ENCODE assay signal across 13 cellular contexts in genomic region chr6:70673601-70674000, GRCh38. TPM values are rescaled to one million over a fixed set of nuclear protein-coding genes. Genes with fewer than 3 reads are reported as not detected.
DNase-seq lines count a peak whose midpoint lies in the region; ATAC-seq and TF ChIP-seq lines count a peak whose summit lies in the region.
"Had no signal": no experiment of that assay in that cellular context is flagged by ENCODE, and none has a peak within 500 bp of the region (broad histone marks: within the 10 kb centered on the region; RNA-seq: fewer than 3 reads in every experiment).

No MANE protein-coding gene starts in this region.

- no peaks in the 10 kb centered on the region for H3K27me3 ChIP-seq in upper lobe of left lung

- H3K4me3 ChIP-seq in astrocyte of the spinal cord (ENCODE audit: low read depth, low read length) (no peak overlapping the region), upper lobe of left lung (no peak overlapping the region)
- H3K4me3 ChIP-seq: skin epidermis had no signal

- in situ Hi-C loops in astrocyte of the spinal cord (cut with HindIII; ENCODE audit: low sequenced_read_pairs): no loop called here

- DNase-seq in EL: peak; percentile 53
- DNase-seq in LHCN-M2 (ENCODE audit: low read depth): peak; percentile 66
- DNase-seq in astrocyte of the spinal cord (ENCODE audit: low read depth, low spot score): peak; percentile 32
- DNase-seq in iris pigment epithelial cell (ENCODE audit: low read depth): peak; percentile 65
- no peak for DNase-seq in NCI-H1436 (lab: John Stamatoyannopoulos, UW)
- DNase-seq in stimulated activated naive CD4-positive, alpha-beta T cell (lab: John Stamatoyannopoulos, UW): no peak
- DNase-seq in NCI-H748 treated with DMSO at 0.1 percent for 48 hours (lab: John Stamatoyannopoulos, UW): no peak
- no peak for DNase-seq in upper lobe of left lung
- DNase-seq: activated naive CD4-positive, alpha-beta T cell treated with anti-CD3 and anti-CD28 coated beads, Interleukin-2, amount 10 ng/mL, durations not matched to agents 7 days and 5 days; effector CD8-positive, alpha-beta T cell; natural killer cell had no signal

- TF ChIP-seq CTCF in astrocyte of the spinal cord (IDR thresholded peaks at IDR 0.05; ENCODE audit: low read depth, low read length) (no peak), upper lobe of left lung (IDR thresholded peaks at IDR 0.05) (no peak)

- no peak for TF ChIP-seq POLR2A in upper lobe of left lung (IDR thresholded peaks at IDR 0.05)

- H3K9me3 ChIP-seq in upper lobe of left lung: no peaks in the 10 kb centered on the region

- WGBS in upper lobe of left lung, 2 donors: 68 to 83% methylated on average over 1 of the region's 1 CpG

- H3K27ac ChIP-seq in upper lobe of left lung: no peak overlapping the region
- H3K27ac ChIP-seq: VCaP had no signal

- no peak for ATAC-seq in upper lobe of left lung (ENCODE audit: low FRiP score in 2 of 2)
- ATAC-seq: natural killer cell had no signal

- H3K4me1 ChIP-seq in upper lobe of left lung: peaks cover 12 to 21% (median 14%) of the 10 kb centered on the region in 4 donors

- no peaks in the 10 kb centered on the region for H3K36me3 ChIP-seq in upper lobe of left lung

- no peak for TF ChIP-seq EP300 in upper lobe of left lung (IDR thresholded peaks at IDR 0.05)

RNA-seq across cellular contexts. Expression of gene SMAP1, which starts 5.9 kb away (rescaled TPM):
- total RNA-seq in LHCN-M2 (2014; rRNA removed) (20.2 and 21.0 TPM in 2 replicates), upper lobe of left lung (10 to 100 TPM; 16.3 to 34.4 (median 21.7) TPM)
- 15.8 TPM for polyA plus RNA-seq in LHCN-M2 (2012)

Comparison
In these comparisons a context has a peak if more than half of its experiments do, and no peak if none do; other contexts are left out.
1. DNase-seq: peak in EL (single experiment), LHCN-M2 (single experiment), astrocyte of the spinal cord (single experiment) and iris pigment epithelial cell (single experiment); none in NCI-H1436 (single experiment), stimulated activated naive CD4-positive, alpha-beta T cell (0 of 6), NCI-H748 treated with DMSO at 0.1 percent for 48 hours (single experiment) and upper lobe of left lung (0 of 2).